ENCODE assay signal across 23 cellular contexts in genomic region chr20:43309266-43309665, GRCh38.
"Had no signal": no experiment of that assay in that cellular context is flagged by ENCODE, and none has a peak within 500 bp of the region (broad histone marks: within the 10 kb centered on the region; RNA-seq: fewer than 3 reads in every experiment).

No MANE protein-coding gene starts in this region.

- DNase-seq: colonic mucosa; cortex of kidney; dermis blood vessel endothelial cell; dorsolateral prefrontal cortex; effector CD4-positive, alpha-beta T cell; effector CD8-positive, alpha-beta T cell; effector memory CD4-positive, alpha-beta T cell; effector memory CD8-positive, alpha-beta T cell; endodermal cell; erythroblast; esophagus squamous epithelium; foreskin fibroblast; foreskin keratinocyte; foreskin melanocyte; gastrocnemius medialis; glutamatergic neuron; head of caudate nucleus; heart left ventricle had no signal

- H3K4me3 ChIP-seq: colonic mucosa, coronary artery, dorsolateral prefrontal cortex, esophagus muscularis mucosa, esophagus squamous epithelium, gastrocnemius medialis, gastroesophageal sphincter, heart left ventricle had no signal

- H3K36me3 ChIP-seq: colonic mucosa, esophagus muscularis mucosa, esophagus squamous epithelium, gastrocnemius medialis, gastroesophageal sphincter, heart left ventricle had no signal

- H3K27me3 ChIP-seq: colonic mucosa, esophagus muscularis mucosa, esophagus squamous epithelium, foreskin keratinocyte, gastrocnemius medialis, heart left ventricle had no signal

- H3K27ac Mint-ChIP-seq: dendritic cell treated with granulocyte-macrophage colony-stimulating factor and Interleukin-4, amounts not matched to agents 40 ng/mL and 50 ng/mL, for 4 days; effector memory CD8-positive, alpha-beta T cell; endodermal cell had no signal

- H3K4me1 ChIP-seq: colonic mucosa, esophagus muscularis mucosa, esophagus squamous epithelium, foreskin keratinocyte, gastrocnemius medialis, gastroesophageal sphincter, heart left ventricle had no signal

- H3K27ac ChIP-seq: colonic mucosa, coronary artery, dorsolateral prefrontal cortex, epithelial cell of prostate, esophagus muscularis mucosa, esophagus squamous epithelium, foreskin keratinocyte, gastrocnemius medialis, gastroesophageal sphincter, heart left ventricle had no signal

- H3K4me3 Mint-ChIP-seq: dendritic cell treated with granulocyte-macrophage colony-stimulating factor and Interleukin-4, amounts not matched to agents 40 ng/mL and 50 ng/mL, for 4 days; effector memory CD8-positive, alpha-beta T cell; endodermal cell had no signal

- H3K4me1 Mint-ChIP-seq: endodermal cell had no signal

- H3K27me3 Mint-ChIP-seq: dendritic cell treated with granulocyte-macrophage colony-stimulating factor and Interleukin-4, amounts not matched to agents 40 ng/mL and 50 ng/mL, for 4 days had no signal

- H3K9me3 ChIP-seq: colonic mucosa, gastrocnemius medialis had no signal
